12 cellular contexts compared by ENCODE assay signal in genomic region chr10:4947635-4948596, GRCh38. TPM values are rescaled to one million over a fixed set of nuclear protein-coding genes. Genes with fewer than 3 reads are reported as not detected.
A peak's percentile ranks its signal among the peaks of the same experiment; 100 is the strongest.
DNase-seq lines count a peak whose midpoint lies in the region; ATAC-seq and TF ChIP-seq lines count a peak whose summit lies in the region.
"Had no signal": no experiment of that assay in that cellular context is flagged by ENCODE, and none has a peak within 500 bp of the region (broad histone marks: within the 10 kb centered on the region; RNA-seq: fewer than 3 reads in every experiment).

No MANE protein-coding gene starts in this region.

- H3K4me1 ChIP-seq in rectal smooth muscle tissue (ENCODE audit: control insufficient read depth, insufficient read depth, low read length): peaks cover 12% of the 10 kb centered on the region

- DNase-seq in Caki2 (ENCODE audit: low read depth) (peak; percentile 98), fibroblast of villous mesenchyme (ENCODE audit: low read depth) (peak; percentile 97), immature natural killer cell (no peak), HUDEP-2 (lab: John Stamatoyannopoulos, UW; ENCODE audit: unreplicated experiment in 76 of 76) (no peak)
- no peak for DNase-seq in activated CD8-positive, alpha-beta T cell treated with anti-CD3 and anti-CD28 coated beads, Interleukin-2, amount 10 ng/mL, durations not matched to agents 7 days and 5 days
- DNase-seq in activated CD4-positive, CD25-positive, alpha-beta regulatory T cell treated with anti-CD3 and anti-CD28 coated beads, Interleukin-2, amount 50 U/mL, for 72 hours: no peak
- DNase-seq: activated CD4-positive, alpha-beta T cell treated with anti-CD3 and anti-CD28 coated beads, Interleukin-2, amount 10 ng/mL, durations not matched to agents 7 days and 5 days; DMS79; NCI-H2081 treated with DMSO at 0.1 percent for 48 hours; stimulated activated CD4-positive, alpha-beta T cell treated with anti-CD3 and anti-CD28 coated beads, Interleukin-4, amount 100 ng/mL, for 1 hour had no signal

- H3K4me3 Mint-ChIP-seq in activated CD8-positive, alpha-beta T cell treated with anti-CD3 and anti-CD28 coated beads, Interleukin-2, amount 10 ng/mL, durations not matched to agents 7 days and 5 days: no peak overlapping the region
- no peak overlapping the region for H3K4me3 Mint-ChIP-seq in immature natural killer cell
- H3K4me3 Mint-ChIP-seq: activated CD4-positive, alpha-beta T cell treated with anti-CD3 and anti-CD28 coated beads, Interleukin-2, amount 10 ng/mL, durations not matched to agents 7 days and 5 days had no signal

- H3K9me3 Mint-ChIP-seq in activated CD8-positive, alpha-beta T cell treated with anti-CD3 and anti-CD28 coated beads, Interleukin-2, amount 10 ng/mL, durations not matched to agents 7 days and 5 days (ENCODE audit: insufficient read depth): no peaks in the 10 kb centered on the region
- no peaks in the 10 kb centered on the region for H3K9me3 Mint-ChIP-seq in immature natural killer cell
- H3K9me3 Mint-ChIP-seq: activated CD4-positive, alpha-beta T cell treated with anti-CD3 and anti-CD28 coated beads, Interleukin-2, amount 10 ng/mL, durations not matched to agents 7 days and 5 days had no signal

- H3K27me3 ChIP-seq in rectal smooth muscle tissue (ENCODE audit: control insufficient read depth, insufficient read depth, low read length): no peaks in the 10 kb centered on the region

- peak; percentile 53; the same call in 2 of the 3 replicates for ATAC-seq in SK-N-SH treated with all-trans-retinoic acid at 6 μM for 48 hours
- no peak for ATAC-seq in activated CD8-positive, alpha-beta T cell treated with anti-CD3 and anti-CD28 coated beads, Interleukin-2, amount 10 ng/mL, durations not matched to agents 7 days and 5 days

- no peak overlapping the region for H3K27ac Mint-ChIP-seq in activated CD8-positive, alpha-beta T cell treated with anti-CD3 and anti-CD28 coated beads, Interleukin-2, amount 10 ng/mL, durations not matched to agents 7 days and 5 days
- no peak overlapping the region for H3K27ac Mint-ChIP-seq in immature natural killer cell
- H3K27ac Mint-ChIP-seq: activated CD4-positive, alpha-beta T cell treated with anti-CD3 and anti-CD28 coated beads, Interleukin-2, amount 10 ng/mL, durations not matched to agents 7 days and 5 days had no signal

- no peaks in the 10 kb centered on the region for H3K4me1 Mint-ChIP-seq in activated CD8-positive, alpha-beta T cell treated with anti-CD3 and anti-CD28 coated beads, Interleukin-2, amount 10 ng/mL, durations not matched to agents 7 days and 5 days (ENCODE audit: low read depth)
- H3K4me1 Mint-ChIP-seq in immature natural killer cell: no peaks in the 10 kb centered on the region
- H3K4me1 Mint-ChIP-seq: activated CD4-positive, alpha-beta T cell treated with anti-CD3 and anti-CD28 coated beads, Interleukin-2, amount 10 ng/mL, durations not matched to agents 7 days and 5 days had no signal

- H3K4me3 ChIP-seq in fibroblast of villous mesenchyme (ENCODE audit: low read depth, low read length) (no peak overlapping the region), rectal smooth muscle tissue (ENCODE audit: low read length) (no peak overlapping the region)

- CTCF ChIA-PET in activated CD8-positive, alpha-beta T cell treated with anti-CD3 and anti-CD28 coated beads, Interleukin-2, amount 10 ng/mL, durations not matched to agents 7 days and 5 days (lab: Charles Lee): no interaction called here

- no peak for TF ChIP-seq CTCF in fibroblast of villous mesenchyme (IDR thresholded peaks at IDR 0.05; ENCODE audit: insufficient read depth, low read depth, low read length)

- no peak overlapping the region for H3K9ac ChIP-seq in rectal smooth muscle tissue (ENCODE audit: low read length)

- POLR2A ChIA-PET in activated CD8-positive, alpha-beta T cell treated with anti-CD3 and anti-CD28 coated beads, Interleukin-2, amount 10 ng/mL, durations not matched to agents 7 days and 5 days (lab: Charles Lee): no interaction called here

- in situ Hi-C loops in Caki2 (cut with HindIII; ENCODE audit: low pct_unique_long_range_greater_than_20kb, low sequenced_read_pairs): no loop called here

- H3K27ac ChIP-seq in rectal smooth muscle tissue (ENCODE audit: low read depth, low read length): peak overlapping the region; percentile 52

- H3K36me3 ChIP-seq in rectal smooth muscle tissue (ENCODE audit: control insufficient read depth, insufficient read depth, low read length): no peaks in the 10 kb centered on the region

- H3K27me3 Mint-ChIP-seq in activated CD8-positive, alpha-beta T cell treated with anti-CD3 and anti-CD28 coated beads, Interleukin-2, amount 10 ng/mL, durations not matched to agents 7 days and 5 days (ENCODE audit: low read depth): no peaks in the 10 kb centered on the region
- H3K27me3 Mint-ChIP-seq in immature natural killer cell (ENCODE audit: low read depth in 3 of 3): peaks cover 0 to 4% (median 0%) of the 10 kb centered on the region in 3 donors
- H3K27me3 Mint-ChIP-seq: activated CD4-positive, alpha-beta T cell treated with anti-CD3 and anti-CD28 coated beads, Interleukin-2, amount 10 ng/mL, durations not matched to agents 7 days and 5 days had no signal

- no peaks in the 10 kb centered on the region for H3K36me3 Mint-ChIP-seq in activated CD8-positive, alpha-beta T cell treated with anti-CD3 and anti-CD28 coated beads, Interleukin-2, amount 10 ng/mL, durations not matched to agents 7 days and 5 days (ENCODE audit: low read depth)
- H3K36me3 Mint-ChIP-seq in immature natural killer cell: no peaks in the 10 kb centered on the region

TF ChIP-seq in SK-N-SH treated with all-trans-retinoic acid at 6 μM for 48 hours, 23 proteins besides CTCF, POLR2A, EP300 and RAD21:
- TF ChIP-seq BACH2 (CRISPR knock-in tag; IDR thresholded peaks at IDR 0.05; ENCODE audit: borderline replicate concordance): no peak
- TF ChIP-seq ZFP3 (CRISPR knock-in tag; IDR thresholded peaks at IDR 0.05): no peak
- TF ChIP-seq CREB5 (CRISPR knock-in tag; IDR thresholded peaks at IDR 0.05; ENCODE audit: low read depth): no peak
- no peak for TF ChIP-seq ZNF70 (CRISPR knock-in tag; IDR thresholded peaks at IDR 0.05)
- TF ChIP-seq CSRNP3 (CRISPR knock-in tag; IDR thresholded peaks at IDR 0.05): no peak
- TF ChIP-seq ZNF8 (CRISPR knock-in tag; IDR thresholded peaks at IDR 0.05): no peak
- TF ChIP-seq ARNTL (CRISPR knock-in tag; IDR thresholded peaks at IDR 0.05; ENCODE audit: borderline replicate concordance, low read depth): no peak
- no peak for TF ChIP-seq CSDC2 (CRISPR knock-in tag; IDR thresholded peaks at IDR 0.05)
- no peak for TF ChIP-seq ISL1 (CRISPR knock-in tag; IDR thresholded peaks at IDR 0.05)
- TF ChIP-seq ZC3H10 (CRISPR knock-in tag; IDR thresholded peaks at IDR 0.05): no peak
- no peak for TF ChIP-seq PATZ1 (CRISPR knock-in tag; IDR thresholded peaks at IDR 0.05; ENCODE audit: borderline replicate concordance)

RNA-seq across cellular contexts. Expression of gene AKR1C1, which starts 15.3 kb away (rescaled TPM):
- total RNA-seq in Caki2 (2014; rRNA removed; shearing (Covaris generic); ENCODE audit: low replicate concordance): 6,987 and 7,564 TPM in 2 replicates
- total RNA-seq in fibroblast of villous mesenchyme: 6.0 and 8.4 TPM in 2 replicates
- under 1 TPM; 0.79 to 0.83 TPM for total RNA-seq in activated CD8-positive, alpha-beta T cell treated with anti-CD3 and anti-CD28 coated beads, Interleukin-2, amount 10 ng/mL, durations not matched to agents 7 days and 5 days
- polyA plus RNA-seq in immature natural killer cell: not detected

RNA-seq across cellular contexts. Expression of gene AKR1C2, which starts 55.7 kb away (rescaled TPM):
- 1,417 and 1,499 TPM in 2 replicates for total RNA-seq in Caki2 (2014; rRNA removed; shearing (Covaris generic); ENCODE audit: low replicate concordance)
- total RNA-seq in fibroblast of villous mesenchyme: 1.6 and 5.2 TPM in 2 replicates
- not detected for total RNA-seq in activated CD8-positive, alpha-beta T cell treated with anti-CD3 and anti-CD28 coated beads, Interleukin-2, amount 10 ng/mL, durations not matched to agents 7 days and 5 days
- not detected for polyA plus RNA-seq in immature natural killer cell

Comparison
In these comparisons a context has a peak if more than half of its experiments do, and no peak if none do; other contexts are left out.
1. DNase-seq: peak in Caki2 (single experiment) and fibroblast of villous mesenchyme (single experiment); none in activated CD8-positive, alpha-beta T cell treated with anti-CD3 and anti-CD28 coated beads, Interleukin-2, amount 10 ng/mL, durations not matched to agents 7 days and 5 days (single experiment), immature natural killer cell (0 of 3), activated CD4-positive, CD25-positive, alpha-beta regulatory T cell treated with anti-CD3 and anti-CD28 coated beads, Interleukin-2, amount 50 U/mL, for 72 hours (single experiment) and HUDEP-2 (0 of 76).
2. RNA of gene AKR1C1, which starts 15.3 kb away (total RNA-seq): 6,987 to 7,564 TPM in Caki2; 6.0 to 8.4 TPM in fibroblast of villous mesenchyme and 0.79 to 0.83 TPM in activated CD8-positive, alpha-beta T cell treated with anti-CD3 and anti-CD28 coated beads, Interleukin-2, amount 10 ng/mL, durations not matched to agents 7 days and 5 days; every median in the first group is over 100 times any median in the second.
3. RNA of gene AKR1C2, which starts 55.7 kb away (total RNA-seq): 1,417 to 1,499 TPM in Caki2; 1.6 to 5.2 TPM in fibroblast of villous mesenchyme and not detected in activated CD8-positive, alpha-beta T cell treated with anti-CD3 and anti-CD28 coated beads, Interleukin-2, amount 10 ng/mL, durations not matched to agents 7 days and 5 days; every median in the first group is over 100 times any median in the second.